ENCODE assay signal across 16 cellular contexts in the genomic region with DNA sequence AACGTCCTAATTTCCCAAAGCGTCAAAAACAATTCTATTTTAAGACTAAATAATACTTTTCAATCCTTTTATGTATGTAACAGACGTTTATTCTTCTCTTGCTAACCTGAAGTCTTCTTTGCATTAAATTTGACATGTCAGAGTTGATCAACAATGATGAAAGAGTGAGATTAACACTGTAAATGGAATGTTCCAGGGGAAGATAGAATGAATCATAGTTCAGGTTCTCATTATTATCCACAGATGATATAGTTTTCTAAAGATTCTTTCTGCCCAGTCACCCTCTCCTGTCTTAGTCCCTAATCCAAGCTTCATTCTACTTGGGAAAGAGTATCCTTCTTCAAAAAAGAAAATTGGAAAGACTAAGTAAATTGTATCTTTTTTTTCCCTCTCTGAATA. TPM values are rescaled to one million over a fixed set of nuclear protein-coding genes. Genes with fewer than 3 reads are reported as not detected.
A peak's percentile ranks its signal among the peaks of the same experiment; 100 is the strongest.
DNase-seq lines count a peak whose midpoint lies in the region; ATAC-seq and TF ChIP-seq lines count a peak whose summit lies in the region.
"Had no signal": no experiment of that assay in that cellular context is flagged by ENCODE, and none has a peak within 500 bp of the region (broad histone marks: within the 10 kb centered on the region; RNA-seq: fewer than 3 reads in every experiment).

No MANE protein-coding gene starts in this region.

- no peaks in the 10 kb centered on the region for H3K4me1 Mint-ChIP-seq in activated naive CD4-positive, alpha-beta T cell treated with anti-CD3 and anti-CD28 coated beads, Interleukin-2, amount 10 ng/mL, durations not matched to agents 7 days and 5 days
- H3K4me1 Mint-ChIP-seq in stimulated activated effector memory CD8-positive, alpha-beta T cell treated with anti-CD3 and anti-CD28 coated beads, Interleukin-12 subunit alpha, Interleukin-12 subunit beta, amount 100 ng/mL, for 72 hours = no peaks in the 10 kb centered on the region
- H3K4me1 Mint-ChIP-seq in activated T-helper 17 cell treated with anti-CD3 and anti-CD28 coated beads, Interleukin-2, amount 50 U/mL, for 72 hours = no peaks in the 10 kb centered on the region

- no peak overlapping the region for H3K4me3 Mint-ChIP-seq in activated naive CD4-positive, alpha-beta T cell treated with anti-CD3 and anti-CD28 coated beads, Interleukin-2, amount 10 ng/mL, durations not matched to agents 7 days and 5 days
- H3K4me3 Mint-ChIP-seq in stimulated activated effector memory CD8-positive, alpha-beta T cell treated with anti-CD3 and anti-CD28 coated beads, Interleukin-12 subunit alpha, Interleukin-12 subunit beta, amount 100 ng/mL, for 72 hours = no peak overlapping the region
- H3K4me3 Mint-ChIP-seq in activated T-helper 17 cell treated with anti-CD3 and anti-CD28 coated beads, Interleukin-2, amount 50 U/mL, for 72 hours = no peak overlapping the region

- DNase-seq in activated naive CD4-positive, alpha-beta T cell treated with anti-CD3 and anti-CD28 coated beads, Interleukin-2, amount 10 ng/mL, durations not matched to agents 7 days and 5 days = no peak
- DNase-seq in activated naive CD4-positive, alpha-beta T cell treated with Interleukin-2 at 50 U/mL for 16 hours = no peak
- DNase-seq in fibroblast of gingiva (ENCODE audit: low read depth) (peak; percentile 38), NCI-H2081 treated with DMSO at 0.1 percent for 48 hours (lab: John Stamatoyannopoulos, UW) (no peak), DMS 273 (lab: John Stamatoyannopoulos, UW; ENCODE audit: unreplicated experiment) (no peak)
- no peak for DNase-seq in stimulated activated effector memory CD8-positive, alpha-beta T cell treated with anti-CD3 and anti-CD28 coated beads, Interleukin-12 subunit alpha, Interleukin-12 subunit beta, amount 100 ng/mL, for 72 hours (ENCODE audit: low spot score in 2 of 2)
- DNase-seq: activated CD4-positive, alpha-beta T cell treated with anti-CD3 and anti-CD28 coated beads for 4 hours; activated T-cell treated with anti-CD3 and anti-CD28 coated beads, Interleukin-2, amount 50 U/mL, for 48 hours; caudate nucleus; DMS 273 treated with DMSO at 0.1 percent for 48 hours; NCI-H1105 treated with DMSO at 0.1 percent for 48 hours; NCI-H524; stimulated activated CD4-positive, alpha-beta T cell treated with anti-CD3 and anti-CD28 coated beads, Interleukin-12 subunit alpha, Interleukin-12 subunit beta, amount 100 ng/mL, for 4 hours had no signal

- no peaks in the 10 kb centered on the region for H3K27me3 Mint-ChIP-seq in activated naive CD4-positive, alpha-beta T cell treated with anti-CD3 and anti-CD28 coated beads, Interleukin-2, amount 10 ng/mL, durations not matched to agents 7 days and 5 days
- no peaks in the 10 kb centered on the region for H3K27me3 Mint-ChIP-seq in activated T-helper 17 cell treated with anti-CD3 and anti-CD28 coated beads, Interleukin-2, amount 50 U/mL, for 72 hours

- H3K27ac Mint-ChIP-seq in activated naive CD4-positive, alpha-beta T cell treated with anti-CD3 and anti-CD28 coated beads, Interleukin-2, amount 10 ng/mL, durations not matched to agents 7 days and 5 days = peak overlapping the region; percentile 12
- peak overlapping the region; percentile 43 for H3K27ac Mint-ChIP-seq in stimulated activated effector memory CD8-positive, alpha-beta T cell treated with anti-CD3 and anti-CD28 coated beads, Interleukin-12 subunit alpha, Interleukin-12 subunit beta, amount 100 ng/mL, for 72 hours
- H3K27ac Mint-ChIP-seq in activated T-helper 17 cell treated with anti-CD3 and anti-CD28 coated beads, Interleukin-2, amount 50 U/mL, for 72 hours = no peak overlapping the region

- CTCF ChIA-PET in activated naive CD4-positive, alpha-beta T cell treated with anti-CD3 and anti-CD28 coated beads, Interleukin-2, amount 10 ng/mL, durations not matched to agents 7 days and 5 days (lab: Charles Lee) = interaction anchor here (1.3 kb wide), 1 partner anchor 19 kb away, joined by 3 read pairs; no protein-coding TSS in a partner anchor

- peak; percentile 93 for ATAC-seq in SK-N-SH treated with all-trans-retinoic acid at 6 μM for 48 hours
- no peak for ATAC-seq in stimulated activated effector memory CD8-positive, alpha-beta T cell treated with anti-CD3 and anti-CD28 coated beads, Interleukin-12 subunit alpha, Interleukin-12 subunit beta, amount 100 ng/mL, for 72 hours
- ATAC-seq in activated T-helper 17 cell treated with anti-CD3 and anti-CD28 coated beads, Interleukin-2, amount 50 U/mL, for 72 hours (replicated peaks) = no peak
- ATAC-seq: Panc1 had no signal

- H3K36me3 Mint-ChIP-seq in activated naive CD4-positive, alpha-beta T cell treated with anti-CD3 and anti-CD28 coated beads, Interleukin-2, amount 10 ng/mL, durations not matched to agents 7 days and 5 days = peaks cover 65% of the 10 kb centered on the region
- H3K36me3 Mint-ChIP-seq in stimulated activated effector memory CD8-positive, alpha-beta T cell treated with anti-CD3 and anti-CD28 coated beads, Interleukin-12 subunit alpha, Interleukin-12 subunit beta, amount 100 ng/mL, for 72 hours = peaks cover 30% of the 10 kb centered on the region
- H3K36me3 Mint-ChIP-seq in activated T-helper 17 cell treated with anti-CD3 and anti-CD28 coated beads, Interleukin-2, amount 50 U/mL, for 72 hours (ENCODE audit: low read depth) = peaks cover 91% of the 10 kb centered on the region

- H3K9me3 Mint-ChIP-seq in activated naive CD4-positive, alpha-beta T cell treated with anti-CD3 and anti-CD28 coated beads, Interleukin-2, amount 10 ng/mL, durations not matched to agents 7 days and 5 days = peaks cover 25% of the 10 kb centered on the region
- H3K9me3 Mint-ChIP-seq in stimulated activated effector memory CD8-positive, alpha-beta T cell treated with anti-CD3 and anti-CD28 coated beads, Interleukin-12 subunit alpha, Interleukin-12 subunit beta, amount 100 ng/mL, for 72 hours = peaks cover 17% of the 10 kb centered on the region
- peaks cover 17% of the 10 kb centered on the region for H3K9me3 Mint-ChIP-seq in activated T-helper 17 cell treated with anti-CD3 and anti-CD28 coated beads, Interleukin-2, amount 50 U/mL, for 72 hours

TF ChIP-seq in SK-N-SH treated with all-trans-retinoic acid at 6 μM for 48 hours, 23 proteins besides CTCF, POLR2A, EP300 and RAD21:
- TF ChIP-seq ZNF565 (CRISPR knock-in tag; conservative IDR thresholded peaks at IDR 0.05; ENCODE audit: low read depth) (no peak), PATZ1 (CRISPR knock-in tag; IDR thresholded peaks at IDR 0.05; ENCODE audit: borderline replicate concordance) (no peak), ISL1 (CRISPR knock-in tag; IDR thresholded peaks at IDR 0.05) (no peak), ZNF70 (CRISPR knock-in tag; IDR thresholded peaks at IDR 0.05) (no peak), OSR1 (CRISPR knock-in tag; IDR thresholded peaks at IDR 0.05) (no peak), CSDC2 (CRISPR knock-in tag; IDR thresholded peaks at IDR 0.05) (no peak), SNAI2 (CRISPR knock-in tag; IDR thresholded peaks at IDR 0.05) (no peak)
- TF ChIP-seq, protein P1, sequence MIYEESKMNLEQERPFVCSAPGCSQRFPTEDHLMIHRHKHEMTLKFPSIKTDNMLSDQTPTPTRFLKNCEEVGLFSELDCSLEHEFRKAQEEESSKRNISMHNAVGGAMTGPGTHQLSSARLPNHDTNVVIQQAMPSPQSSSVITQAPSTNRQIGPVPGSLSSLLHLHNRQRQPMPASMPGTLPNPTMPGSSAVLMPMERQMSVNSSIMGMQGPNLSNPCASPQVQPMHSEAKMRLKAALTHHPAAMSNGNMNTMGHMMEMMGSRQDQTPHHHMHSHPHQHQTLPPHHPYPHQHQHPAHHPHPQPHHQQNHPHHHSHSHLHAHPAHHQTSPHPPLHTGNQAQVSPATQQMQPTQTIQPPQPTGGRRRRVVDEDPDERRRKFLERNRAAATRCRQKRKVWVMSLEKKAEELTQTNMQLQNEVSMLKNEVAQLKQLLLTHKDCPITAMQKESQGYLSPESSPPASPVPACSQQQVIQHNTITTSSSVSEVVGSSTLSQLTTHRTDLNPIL (CRISPR knock-in tag; IDR thresholded peaks at IDR 0.05; ENCODE audit: low read depth) = no peak
- TF ChIP-seq, protein P2, sequence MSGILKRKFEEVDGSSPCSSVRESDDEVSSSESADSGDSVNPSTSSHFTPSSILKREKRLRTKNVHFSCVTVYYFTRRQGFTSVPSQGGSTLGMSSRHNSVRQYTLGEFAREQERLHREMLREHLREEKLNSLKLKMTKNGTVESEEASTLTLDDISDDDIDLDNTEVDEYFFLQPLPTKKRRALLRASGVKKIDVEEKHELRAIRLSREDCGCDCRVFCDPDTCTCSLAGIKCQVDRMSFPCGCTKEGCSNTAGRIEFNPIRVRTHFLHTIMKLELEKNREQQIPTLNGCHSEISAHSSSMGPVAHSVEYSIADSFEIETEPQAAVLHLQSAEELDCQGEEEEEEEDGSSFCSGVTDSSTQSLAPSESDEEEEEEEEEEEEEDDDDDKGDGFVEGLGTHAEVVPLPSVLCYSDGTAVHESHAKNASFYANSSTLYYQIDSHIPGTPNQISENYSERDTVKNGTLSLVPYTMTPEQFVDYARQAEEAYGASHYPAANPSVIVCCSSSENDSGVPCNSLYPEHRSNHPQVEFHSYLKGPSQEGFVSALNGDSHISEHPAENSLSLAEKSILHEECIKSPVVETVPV (CRISPR knock-in tag; IDR thresholded peaks at IDR 0.05) = no peak

RNA-seq across cellular contexts. Expression of gene SDCCAG8, which starts 38.9 kb away (rescaled TPM):
- total RNA-seq in activated T-helper 17 cell treated with anti-CD3 and anti-CD28 coated beads, Interleukin-2, amount 50 U/mL, for 72 hours = 10 to 100 TPM; 22.2 to 31.7 TPM

RNA-seq across cellular contexts. Expression of gene CEP170, which starts 39.6 kb away (rescaled TPM):
- 10 to 100 TPM; 30.4 to 43.3 TPM for total RNA-seq in activated T-helper 17 cell treated with anti-CD3 and anti-CD28 coated beads, Interleukin-2, amount 50 U/mL, for 72 hours
